In the genomic region with DNA sequence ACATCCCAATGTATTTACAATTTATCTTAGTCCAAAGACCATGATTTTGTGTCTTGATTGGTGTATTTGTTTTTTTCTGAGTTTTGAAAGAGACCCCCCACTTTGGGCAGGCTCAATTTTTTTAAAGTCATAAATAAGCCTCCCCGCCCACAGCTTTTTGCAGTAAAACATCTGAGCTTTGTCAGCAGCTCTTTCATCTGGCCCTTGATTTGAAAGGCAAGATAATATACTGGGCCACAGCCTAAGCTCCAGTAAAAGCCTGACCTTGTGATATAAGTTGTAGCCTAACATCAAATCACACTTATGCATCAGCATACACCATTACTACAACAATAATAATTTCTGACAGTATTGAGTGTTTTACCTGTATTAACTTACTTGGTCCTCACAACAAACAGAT, we compare ENCODE assay signal across 27 cellular contexts.
"Had no signal": no experiment of that assay in that cellular context is flagged by ENCODE, and none has a peak within 500 bp of the region (broad histone marks: within the 10 kb centered on the region; RNA-seq: fewer than 3 reads in every experiment).

No MANE protein-coding gene starts in this region.

- H3K27me3 ChIP-seq: ascending aorta, cardiac muscle cell, colonic mucosa, SJCRH30 had no signal

- H3K4me1 ChIP-seq: ascending aorta, colonic mucosa had no signal

- H3K4me3 ChIP-seq: ascending aorta, cardiac muscle cell, colonic mucosa, SJCRH30, SK-N-MC had no signal

- ATAC-seq: activated CD8-positive, alpha-beta T cell treated with anti-CD3 and anti-CD28 coated beads, Interleukin-2, amount 10 ng/mL, durations not matched to agents 7 days and 5 days had no signal

- H3K27ac ChIP-seq: ascending aorta, cardiac muscle cell, colonic mucosa, SJCRH30, SK-N-MC, WERI-Rb-1 had no signal

- DNase-seq: activated CD4-positive, alpha-beta T cell treated with anti-CD3 and anti-CD28 coated beads for 1 hour; activated CD4-positive, alpha-beta T cell treated with anti-CD3 and anti-CD28 coated beads for 48 hours; activated CD4-positive, alpha-beta T cell treated with anti-CD3 and anti-CD28 coated beads, Interleukin-2, amount 50 U/mL, for 48 hours; activated CD4-positive, CD25-positive, alpha-beta regulatory T cell; activated CD8-positive, alpha-beta T cell treated with anti-CD3 and anti-CD28 coated beads, Interleukin-2, amount 10 ng/mL, durations not matched to agents 7 days and 5 days; activated gamma-delta T cell; activated naive CD4-positive, alpha-beta T cell treated with Interleukin-2 at 50 U/mL for 16 hours; activated naive CD8-positive, alpha-beta T cell treated with anti-CD3 and anti-CD28 coated beads, Interleukin-2, amount 10 ng/mL, durations not matched to agents 7 days and 5 days; activated T-cell treated with anti-CD3 and anti-CD28 coated beads, Interleukin-2, amount 50 U/mL, for 24 hours; amygdala; colonic mucosa; NCI-H1105; NCI-H1417 treated with DMSO at 0.1 percent for 48 hours; NCI-H187 treated with DMSO at 0.1 percent for 48 hours; NCI-H2081; NCI-H2171 treated with DMSO at 0.1 percent for 48 hours; NCI-H345; NCI-H524 treated with DMSO at 0.1 percent for 48 hours; NK-92 treated with Interleukin-12 subunit alpha and Interleukin-12 subunit beta, amount 100 ng/mL, for 24 hours; OCI-M1; Right ventricle myocardium superior; SJCRH30; T1000; WERI-Rb-1 had no signal

- H3K36me3 ChIP-seq: ascending aorta, cardiac muscle cell, colonic mucosa, SJCRH30, WERI-Rb-1 had no signal

- H3K9me3 ChIP-seq: ascending aorta, colonic mucosa had no signal
